Comparison of ENCODE assay signal across 8 cellular contexts in the genomic region with DNA sequence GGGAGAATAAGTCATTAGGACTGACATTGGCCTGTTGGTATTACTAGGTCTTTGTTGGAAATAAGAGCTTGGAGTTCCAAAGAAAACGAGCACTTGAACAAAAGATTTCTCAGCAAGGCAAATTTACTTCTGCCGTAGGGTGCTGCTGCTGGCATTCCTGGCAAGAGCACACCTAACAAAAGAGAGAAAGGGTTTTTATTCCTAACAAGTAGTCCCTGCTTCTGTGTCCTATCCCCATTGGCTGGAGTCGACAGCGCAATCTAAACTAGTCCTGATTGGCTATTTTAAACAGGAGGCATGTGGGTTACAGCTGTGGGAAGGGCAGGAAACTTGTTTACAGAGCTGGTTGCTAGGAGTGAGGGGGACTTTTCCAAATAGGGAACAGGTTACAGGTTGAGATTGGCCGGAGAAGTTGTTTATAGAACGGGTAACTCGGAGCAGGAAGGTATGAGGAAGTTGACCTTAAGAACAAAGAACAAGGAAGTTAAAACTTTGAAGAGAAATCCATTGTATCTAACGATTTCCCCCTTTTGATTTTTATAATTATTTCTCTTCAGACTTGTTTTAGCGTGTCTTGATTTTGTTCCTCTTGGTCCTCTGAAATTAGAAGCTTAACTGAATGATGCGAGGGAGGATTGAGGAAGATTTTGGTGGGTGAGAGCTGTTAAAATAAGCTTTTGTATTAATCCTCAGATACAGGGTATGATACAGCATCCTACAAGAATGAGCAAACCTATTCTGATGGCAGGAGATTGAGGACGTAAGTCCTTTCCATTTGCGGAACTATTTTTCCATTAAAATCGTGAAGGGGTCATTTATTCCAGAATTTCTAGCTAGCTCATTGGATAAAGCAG. TPM values are rescaled to one million over a fixed set of nuclear protein-coding genes. Genes with fewer than 3 reads are reported as not detected.
DNase-seq lines count a peak whose midpoint lies in the region; TF ChIP-seq lines count a peak whose summit lies in the region.

No MANE protein-coding gene starts in this region.

- H3K9me3 ChIP-seq in mononuclear cell (ENCODE audit: low read depth, low read length): peaks cover 50% of the 10 kb centered on the region
- H3K9me3 ChIP-seq in effector memory CD4-positive, alpha-beta T cell (ENCODE audit: control insufficient read depth, low read length): peaks cover 51% of the 10 kb centered on the region

- TF ChIP-seq CTCF in LNCaP clone FGC (IDR thresholded peaks at IDR 0.05; ENCODE audit: control insufficient read depth, extremely low read depth, insufficient read depth): no peak
- no peak for TF ChIP-seq CTCF in astrocyte of the spinal cord (IDR thresholded peaks at IDR 0.05; ENCODE audit: low read depth, low read length)

- H3K4me3 ChIP-seq in LNCaP clone FGC (ENCODE audit: low read depth, low read length): peak overlapping the region; percentile 99
- H3K4me3 ChIP-seq in astrocyte of the spinal cord (ENCODE audit: low read depth, low read length): peak overlapping the region; percentile 97
- peak overlapping the region; percentile 68 for H3K4me3 ChIP-seq in mononuclear cell (ENCODE audit: low read length)
- no peak overlapping the region for H3K4me3 ChIP-seq in effector memory CD4-positive, alpha-beta T cell (ENCODE audit: insufficient read depth, low read depth, low read length, poor library complexity, severe bottlenecking)

- no peak overlapping the region for H3K27ac ChIP-seq in effector memory CD4-positive, alpha-beta T cell (ENCODE audit: insufficient read depth, low read length, poor library complexity, severe bottlenecking)

- H3K27me3 ChIP-seq in mononuclear cell (ENCODE audit: insufficient read depth, low read length): no peaks in the 10 kb centered on the region
- no peaks in the 10 kb centered on the region for H3K27me3 ChIP-seq in effector memory CD4-positive, alpha-beta T cell (replicated peaks; ENCODE audit: control insufficient read depth, insufficient read depth, low read length, poor library complexity, severe bottlenecking)

- DNase-seq in Caki2 (ENCODE audit: low read depth): peak; percentile 60
- DNase-seq in LNCaP clone FGC (ENCODE audit: low read depth): peak; percentile 98
- no peak for DNase-seq in astrocyte of the spinal cord (ENCODE audit: low read depth, low spot score)
- DNase-seq in HK-2 (ENCODE audit: unreplicated experiment): no peak
- DNase-seq in effector memory CD4-positive, alpha-beta T cell: no peak
- no peak for DNase-seq in DMS79 treated with DMSO at 0.1 percent for 48 hours (lab: John Stamatoyannopoulos, UW)
- DNase-seq in NCI-H524 (lab: John Stamatoyannopoulos, UW): no peak

- in situ Hi-C loops in Caki2 (cut with HindIII; ENCODE audit: low pct_unique_long_range_greater_than_20kb, low sequenced_read_pairs): no loop called here
- in situ Hi-C loops in astrocyte of the spinal cord (cut with HindIII; ENCODE audit: low sequenced_read_pairs): no loop called here

- H3K36me3 ChIP-seq in effector memory CD4-positive, alpha-beta T cell (ENCODE audit: control insufficient read depth, insufficient read depth, low read length): peaks cover 65% of the 10 kb centered on the region

- peaks cover 48% of the 10 kb centered on the region for H3K4me1 ChIP-seq in mononuclear cell (ENCODE audit: insufficient read depth, low read length)
- peaks cover 4% of the 10 kb centered on the region for H3K4me1 ChIP-seq in effector memory CD4-positive, alpha-beta T cell (ENCODE audit: control insufficient read depth, insufficient read depth, low read length, poor library complexity, severe bottlenecking)

RNA-seq across cellular contexts. Expression of gene ZNFX1, which starts 3.4 kb away (rescaled TPM):
- total RNA-seq in Caki2 (2014; rRNA removed; shearing (Covaris generic); ENCODE audit: low replicate concordance): 13.3 and 13.4 TPM in 2 replicates
- total RNA-seq in mononuclear cell: 99.6 TPM

Comparison
In these comparisons a context has a peak if more than half of its experiments do, and no peak if none do; other contexts are left out.
1. DNase-seq: peak in Caki2 (single experiment) and LNCaP clone FGC (single experiment); none in astrocyte of the spinal cord (single experiment), HK-2 (single experiment), effector memory CD4-positive, alpha-beta T cell (0 of 3), DMS79 treated with DMSO at 0.1 percent for 48 hours (single experiment) and NCI-H524 (0 of 2).